In genomic region chr1:93878501-93878888, GRCh38 we compare ENCODE assay signal across 8 cellular contexts. TPM values are rescaled to one million over a fixed set of nuclear protein-coding genes. Genes with fewer than 3 reads are reported as not detected.
DNase-seq lines count a peak whose midpoint lies in the region; ATAC-seq and TF ChIP-seq lines count a peak whose summit lies in the region.

No MANE protein-coding gene starts in this region.

- intact Hi-C loops in Right ventricle myocardium superior (cut with DNase I): no loop called here

- WGBS in urinary bladder: under 1% methylated on average over 20 of the region's 20 CpGs

- peak; percentile 61 for ATAC-seq in HG02981 (IDR thresholded peaks at IDR 0.05; ENCODE audit: unreplicated experiment)
- peak; percentile 24 for ATAC-seq in Right ventricle myocardium superior (ENCODE audit: poor library complexity)

- H3K4me3 Mint-ChIP-seq in progenitor cell of endocrine pancreas (ENCODE audit: low read depth): peak overlapping the region; percentile 91

- H3K36me3 ChIP-seq in urinary bladder (ENCODE audit: insufficient read depth): peaks cover 1% of the 10 kb centered on the region

- peaks cover 20% of the 10 kb centered on the region for H3K4me1 Mint-ChIP-seq in progenitor cell of endocrine pancreas (ENCODE audit: low read depth)

- H3K27ac Mint-ChIP-seq in progenitor cell of endocrine pancreas: peak overlapping the region; percentile 99

- H3K27me3 Mint-ChIP-seq in progenitor cell of endocrine pancreas: no peaks in the 10 kb centered on the region

- H3K36me3 Mint-ChIP-seq in progenitor cell of endocrine pancreas (ENCODE audit: insufficient read depth): peaks cover 19% of the 10 kb centered on the region

- H3K27ac ChIP-seq in urinary bladder (ENCODE audit: low read depth): peak overlapping the region; percentile 96

- DNase-seq in NCI-H510A (lab: John Stamatoyannopoulos, UW): peak; percentile 3
- no peak for DNase-seq in NCI-H510A treated with DMSO at 0.1 percent for 48 hours (lab: John Stamatoyannopoulos, UW)
- DNase-seq in RPMI7951 (ENCODE audit: low read depth): peak; percentile 56
- DNase-seq in activated gamma-delta T cell treated with anti-CD3 and anti-CD28 coated beads, Interleukin-2, amount 50 U/mL, for 16 hours (ENCODE audit: low read depth): peak; percentile 50
- peak; percentile 50 for DNase-seq in Right ventricle myocardium superior
- no peak for DNase-seq in progenitor cell of endocrine pancreas (ENCODE audit: low spot score, unreplicated experiment)

- H3K4me1 ChIP-seq in urinary bladder (ENCODE audit: insufficient read depth): no peaks in the 10 kb centered on the region

- TF ChIP-seq CTCF in progenitor cell of endocrine pancreas (IDR thresholded peaks at IDR 0.05; ENCODE audit: unreplicated experiment): no peak

- no peaks in the 10 kb centered on the region for H3K9me3 Mint-ChIP-seq in progenitor cell of endocrine pancreas (ENCODE audit: low read depth)

- peak overlapping the region; percentile 87 for H3K4me3 ChIP-seq in urinary bladder (ENCODE audit: low read depth, low read length)

RNA-seq across cellular contexts. Expression of gene DNTTIP2, which starts 0.5 kb away (rescaled TPM):
- 29.4 and 53.9 TPM in 2 replicates for total RNA-seq in RPMI7951 (2014; rRNA removed; shearing (Covaris generic))
- total RNA-seq in Right ventricle myocardium superior (32.0 TPM), progenitor cell of endocrine pancreas (48.7 and 50.8 TPM in 2 replicates), urinary bladder (42.9 TPM)
- polyA plus RNA-seq in urinary bladder: 28.4 TPM

RNA-seq across cellular contexts. Expression of gene GCLM, which starts 30.7 kb away (rescaled TPM):
- total RNA-seq in RPMI7951 (2014; rRNA removed; shearing (Covaris generic)): 45.1 and 46.3 TPM in 2 replicates
- total RNA-seq in Right ventricle myocardium superior (9.6 TPM), progenitor cell of endocrine pancreas (16.2 and 20.1 TPM in 2 replicates), urinary bladder (12.6 TPM)
- 6.7 TPM for polyA plus RNA-seq in urinary bladder

Comparison
In these comparisons a context has a peak if more than half of its experiments do, and no peak if none do; other contexts are left out.
1. DNase-seq: peak in NCI-H510A (single experiment), RPMI7951 (single experiment), activated gamma-delta T cell treated with anti-CD3 and anti-CD28 coated beads, Interleukin-2, amount 50 U/mL, for 16 hours (single experiment) and Right ventricle myocardium superior (single experiment); none in NCI-H510A treated with DMSO at 0.1 percent for 48 hours (single experiment) and progenitor cell of endocrine pancreas (single experiment).